Comparison of ENCODE assay signal across 9 cellular contexts in genomic region chr1:18354657-18355056, GRCh38.
"Had no signal": no experiment of that assay in that cellular context is flagged by ENCODE, and none has a peak within 500 bp of the region (broad histone marks: within the 10 kb centered on the region; RNA-seq: fewer than 3 reads in every experiment).

No MANE protein-coding gene starts in this region.

- H3K4me3 ChIP-seq: heart left ventricle, neural progenitor cell, skin epidermis, tibial nerve had no signal

- DNase-seq: activated CD4-positive, alpha-beta T cell treated with anti-CD3 and anti-CD28 coated beads, Interleukin-2, amount 50 U/mL, for 4 hours; activated gamma-delta T cell; effector CD4-positive, alpha-beta T cell; heart left ventricle; left ventricle myocardium superior; naive B cell had no signal

- ATAC-seq: heart left ventricle, left ventricle myocardium superior had no signal

- H3K36me3 ChIP-seq: heart left ventricle, neural progenitor cell, tibial nerve had no signal

- H3K4me1 ChIP-seq: heart left ventricle, neural progenitor cell, tibial nerve had no signal

- H3K9me3 ChIP-seq: heart left ventricle had no signal
